In genomic region chr14:105060751-105061427, GRCh38 we compare ENCODE assay signal across 9 cellular contexts. TPM values are rescaled to one million over a fixed set of nuclear protein-coding genes. Genes with fewer than 3 reads are reported as not detected.
A peak's percentile ranks its signal among the peaks of the same experiment; 100 is the strongest.
DNase-seq lines count a peak whose midpoint lies in the region; ATAC-seq and TF ChIP-seq lines count a peak whose summit lies in the region.
"Had no signal": no experiment of that assay in that cellular context is flagged by ENCODE, and none has a peak within 500 bp of the region (broad histone marks: within the 10 kb centered on the region; RNA-seq: fewer than 3 reads in every experiment).

No MANE protein-coding gene starts in this region.

- TF ChIP-seq POLR2A in breast epithelium (IDR thresholded peaks at IDR 0.05) = no peak

- no peak for TF ChIP-seq CTCF in HL-60 (IDR thresholded peaks at IDR 0.05; ENCODE audit: insufficient read depth, low read length)
- no peak for TF ChIP-seq CTCF in right atrium auricular region (IDR thresholded peaks at IDR 0.05)
- no peak for TF ChIP-seq CTCF in breast epithelium (IDR thresholded peaks at IDR 0.05)
- no peak for TF ChIP-seq CTCF in tibial artery (IDR thresholded peaks at IDR 0.05)

- no peaks in the 10 kb centered on the region for H3K36me3 ChIP-seq in right atrium auricular region
- no peaks in the 10 kb centered on the region for H3K36me3 ChIP-seq in breast epithelium
- no peaks in the 10 kb centered on the region for H3K36me3 ChIP-seq in tibial artery

- H3K27me3 ChIP-seq in HL-60 (ENCODE audit: insufficient read depth, poor library complexity, severe bottlenecking) (no peaks in the 10 kb centered on the region), right atrium auricular region (no peaks in the 10 kb centered on the region), breast epithelium (no peaks in the 10 kb centered on the region), tibial artery (peaks cover 0 to 62% of the 10 kb centered on the region in 2 donors)

- peak; percentile 43 to 94 for DNase-seq in HL-60 (ENCODE audit: low read depth in 1 of 2, low spot score in 1 of 2)
- peak; percentile 64 for DNase-seq in activated T-cell treated with anti-CD3 and anti-CD28 coated beads, Interleukin-2, amount 50 U/mL, for 1 hour
- DNase-seq in right atrium auricular region (ENCODE audit: low spot score) = no peak
- DNase-seq in stimulated activated naive CD4-positive, alpha-beta T cell treated with Interleukin-2 at 50 U/mL for 16 hours (lab: John Stamatoyannopoulos, UW) = peak; percentile 32
- no peak for DNase-seq in hepatic stellate cell (ENCODE audit: low spot score)
- no peak for DNase-seq in breast epithelium (ENCODE audit: low spot score in 2 of 2)
- no peak for DNase-seq in tibial artery

- H3K4me1 ChIP-seq in right atrium auricular region (peaks cover 0 to 59% of the 10 kb centered on the region in 2 donors), breast epithelium (no peaks in the 10 kb centered on the region), tibial artery (peaks cover 0 to 4% (median 0%) of the 10 kb centered on the region in 4 donors)

- H3K4me3 ChIP-seq in HL-60 (replicated peaks; ENCODE audit: insufficient read depth, low read length) = peak overlapping the region; percentile 41
- peak overlapping the region in 1 of 2 donors; percentile 5 for H3K4me3 ChIP-seq in right atrium auricular region
- H3K4me3 ChIP-seq in breast epithelium = peak overlapping the region in 1 of 3 donors; percentile 33
- H3K4me3 ChIP-seq in tibial artery = no peak overlapping the region

- H3K9me3 ChIP-seq in right atrium auricular region (no peaks in the 10 kb centered on the region), breast epithelium (no peaks in the 10 kb centered on the region), tibial artery (no peaks in the 10 kb centered on the region)

- intact Hi-C loops in breast epithelium (cut with DNase I; ENCODE audit: low total_unique reads) (no loop called here), tibial artery (cut with DNase I; ENCODE audit: low total_unique reads) (no loop called here)

- H3K27ac ChIP-seq in HL-60 (replicated peaks) (peak overlapping the region; percentile 88), right atrium auricular region (peak overlapping the region; percentile 67 to 73), breast epithelium (peak overlapping the region in 1 of 2 donors; percentile 63), tibial artery (no peak overlapping the region)

- no peak for ATAC-seq in HG03378 (IDR thresholded peaks at IDR 0.05; ENCODE audit: unreplicated experiment)

RNA-seq across cellular contexts. Expression of gene GPR132, which starts 4.3 kb away (rescaled TPM):
- total RNA-seq in right atrium auricular region = 1 to 10 TPM in 1 of 2 donors, under 1 TPM in 1; 0.67 to 1.2 TPM
- 1 to 10 TPM; 1.3 to 2.9 (median 1.8) TPM for total RNA-seq in breast epithelium
- total RNA-seq: SK-MEL-5 had no signal

RNA-seq across cellular contexts. Expression of gene CDCA4, which starts 40.0 kb away (rescaled TPM):
- 1 to 10 TPM; 3.3 to 5.1 TPM for total RNA-seq in right atrium auricular region
- 10 to 100 TPM in 2 of 3 donors, 1 to 10 TPM in 1; 5.1 to 10.4 (median 10.2) TPM for total RNA-seq in breast epithelium

Comparison
In these comparisons a context has a peak if more than half of its experiments do, and no peak if none do; other contexts are left out.
1. DNase-seq: peak in HL-60 (2 of 2), activated T-cell treated with anti-CD3 and anti-CD28 coated beads, Interleukin-2, amount 50 U/mL, for 1 hour (single experiment) and stimulated activated naive CD4-positive, alpha-beta T cell treated with Interleukin-2 at 50 U/mL for 16 hours (single experiment); none in right atrium auricular region (single experiment), hepatic stellate cell (single experiment), breast epithelium (0 of 2) and tibial artery (0 of 2).
2. H3K27ac ChIP-seq: peak in HL-60 (single experiment) and right atrium auricular region (2 of 2); none in tibial artery (0 of 2).